In genomic region chr3:136142592-136142991, GRCh38 we compare ENCODE assay signal across 9 cellular contexts. TPM values are rescaled to one million over a fixed set of nuclear protein-coding genes. Genes with fewer than 3 reads are reported as not detected.
DNase-seq lines count a peak whose midpoint lies in the region; ATAC-seq and TF ChIP-seq lines count a peak whose summit lies in the region.
"Had no signal": no experiment of that assay in that cellular context is flagged by ENCODE, and none has a peak within 500 bp of the region (broad histone marks: within the 10 kb centered on the region; RNA-seq: fewer than 3 reads in every experiment).

No MANE protein-coding gene starts in this region.

- peak overlapping the region; percentile 13 for H3K9ac ChIP-seq in skeletal muscle satellite cell (ENCODE audit: low read depth, low read length)

- H3K27me3 ChIP-seq in skeletal muscle satellite cell (ENCODE audit: control insufficient read depth, insufficient read depth, low read length): no peaks in the 10 kb centered on the region

- H3K4me1 ChIP-seq in skeletal muscle satellite cell (ENCODE audit: control insufficient read depth, insufficient read depth, low read length): peaks cover 25% of the 10 kb centered on the region

- H3K4me3 ChIP-seq in fibroblast of villous mesenchyme (ENCODE audit: low read depth, low read length) (no peak overlapping the region), skeletal muscle satellite cell (ENCODE audit: low read length) (no peak overlapping the region)
- H3K4me3 ChIP-seq: skin epidermis had no signal

- H3K4me2 ChIP-seq in skeletal muscle satellite cell (ENCODE audit: low read length): peak overlapping the region; percentile 20

- DNase-seq in NCI-H345 (lab: John Stamatoyannopoulos, UW) (peak; percentile 10), NCI-H345 treated with DMSO at 0.1 percent for 48 hours (lab: John Stamatoyannopoulos, UW; ENCODE audit: unreplicated experiment) (no peak), RKO (ENCODE audit: low spot score) (peak; percentile 97), fibroblast of villous mesenchyme (ENCODE audit: low read depth) (peak; percentile 79)

- no peaks in the 10 kb centered on the region for H3K9me3 ChIP-seq in skeletal muscle satellite cell (replicated peaks; ENCODE audit: low read length)

- H3K36me3 ChIP-seq in skeletal muscle satellite cell (ENCODE audit: insufficient read depth, low read length): peaks cover 8% of the 10 kb centered on the region

- ATAC-seq in GM18867 (IDR thresholded peaks at IDR 0.05; ENCODE audit: unreplicated experiment): no peak
- no peak for ATAC-seq in HG03039 (IDR thresholded peaks at IDR 0.05; ENCODE audit: unreplicated experiment)
- no peak for ATAC-seq in HG02571 (IDR thresholded peaks at IDR 0.05; ENCODE audit: unreplicated experiment)

- no peak for TF ChIP-seq CTCF in fibroblast of villous mesenchyme (IDR thresholded peaks at IDR 0.05; ENCODE audit: insufficient read depth, low read depth, low read length)

RNA-seq across cellular contexts. Expression of gene MSL2, which starts 53.5 kb away (rescaled TPM):
- total RNA-seq in fibroblast of villous mesenchyme: 15.8 and 22.0 TPM in 2 replicates
- 10.1 and 11.1 TPM in 2 replicates for total RNA-seq in skeletal muscle satellite cell (2012; rRNA removed)
